24 cellular contexts compared by ENCODE assay signal in the genomic region with DNA sequence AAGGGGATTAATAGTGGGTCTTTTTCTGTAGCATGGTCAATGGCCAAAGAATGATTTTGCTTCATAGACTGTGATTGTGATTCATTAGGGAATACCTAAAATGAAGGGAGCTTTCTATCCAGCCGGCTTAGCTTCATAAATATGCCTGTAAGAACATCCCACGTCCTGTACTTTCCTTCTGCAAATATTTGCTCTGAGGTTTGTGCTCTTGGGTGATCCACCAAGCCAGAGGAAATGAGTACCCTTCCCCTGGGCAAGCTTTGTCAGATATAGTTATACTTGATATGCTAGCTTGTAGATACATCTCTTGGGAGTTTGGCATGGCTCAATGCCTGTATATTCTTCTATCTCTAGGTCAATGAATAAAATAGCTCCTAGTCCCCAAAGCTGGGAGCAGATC. TPM values are rescaled to one million over a fixed set of nuclear protein-coding genes. Genes with fewer than 3 reads are reported as not detected.
"Had no signal": no experiment of that assay in that cellular context is flagged by ENCODE, and none has a peak within 500 bp of the region (broad histone marks: within the 10 kb centered on the region; RNA-seq: fewer than 3 reads in every experiment).

No MANE protein-coding gene starts in this region.

- H3K9me3 ChIP-seq: ascending aorta, gastrocnemius medialis, left lung, stomach, vagina had no signal

- H3K27ac ChIP-seq: gastrocnemius medialis, left lung, parathyroid adenoma, stomach, vagina, WERI-Rb-1 had no signal

- DNase-seq: activated CD4-positive, alpha-beta T cell treated with anti-CD3 and anti-CD28 coated beads for 1 hour; activated CD8-positive, alpha-beta memory T cell treated with anti-CD3 and anti-CD28 coated beads for 24 hours; activated CD8-positive, alpha-beta memory T cell treated with anti-CD3 and anti-CD28 coated beads, Interleukin-2, amount 50 U/mL, for 48 hours; activated effector memory CD4-positive, alpha-beta T cell treated with Interleukin-2 at 50 U/mL for 16 hours; activated naive CD4-positive, alpha-beta T cell treated with anti-CD3 and anti-CD28 coated beads, Interleukin-2, amount 10 ng/mL, durations not matched to agents 7 days and 5 days; activated T-cell treated with anti-CD3 and anti-CD28 coated beads, Interleukin-2, amount 50 U/mL, for 48 hours; cortex of kidney; gastrocnemius medialis; head of caudate nucleus; left lung; midbrain; stimulated activated CD4-positive, alpha-beta T cell treated with anti-CD3 and anti-CD28 coated beads, Interleukin-4, amount 100 ng/mL, for 24 hours; stomach; trophoblast cell; WERI-Rb-1 had no signal

- ATAC-seq: esophagus mucosa; gastrocnemius medialis; left lung; sciatic nerve; stimulated activated effector memory CD8-positive, alpha-beta T cell treated with anti-CD3 and anti-CD28 coated beads, Interleukin-12 subunit alpha, Interleukin-12 subunit beta, amount 100 ng/mL, for 72 hours had no signal

- H3K4me1 ChIP-seq: gastrocnemius medialis, left lung, parathyroid adenoma, stomach had no signal

- H3K4me3 ChIP-seq: ascending aorta, gastrocnemius medialis, left lung, stomach, vagina had no signal

- H3K27me3 ChIP-seq: ascending aorta, gastrocnemius medialis, left lung, stomach, vagina had no signal

- FAIRE-seq: endometrium had no signal

- H3K36me3 ChIP-seq: ascending aorta, gastrocnemius medialis, left lung, stomach, vagina, WERI-Rb-1 had no signal

RNA-seq across cellular contexts. Expression of gene SPARCL1, which starts 28.2 kb away (rescaled TPM):
- total RNA-seq: kidney epithelial cell had no signal

RNA-seq across cellular contexts. Expression of gene DSPP, which starts 51.0 kb away (rescaled TPM):
- total RNA-seq: ascending aorta, esophagus mucosa, gastrocnemius medialis, kidney epithelial cell, left lung, lung microvascular endothelial cell, sciatic nerve, stomach, vagina had no signal
- polyA plus RNA-seq: stomach had no signal
